In genomic region chr7:20358762-20359282, GRCh38 we compare ENCODE assay signal across 30 cellular contexts. TPM values are rescaled to one million over a fixed set of nuclear protein-coding genes. Genes with fewer than 3 reads are reported as not detected.
"Had no signal": no experiment of that assay in that cellular context is flagged by ENCODE, and none has a peak within 500 bp of the region (broad histone marks: within the 10 kb centered on the region; RNA-seq: fewer than 3 reads in every experiment).

No MANE protein-coding gene starts in this region.

- H3K36me3 Mint-ChIP-seq: activated CD4-positive, alpha-beta memory T cell treated with anti-CD3 and anti-CD28 coated beads for 36 hours; activated naive CD8-positive, alpha-beta T cell; WTC11 had no signal

- ATAC-seq: activated T-cell treated with anti-CD3 and anti-CD28 coated beads, Interleukin-2, amount 50 U/mL, for 4 hours; Panc1; T-helper 17 cell; WTC11 had no signal

- DNase-seq: activated CD4-positive, alpha-beta memory T cell treated with anti-CD3 and anti-CD28 coated beads for 36 hours; activated CD4-positive, alpha-beta T cell treated with anti-CD3 and anti-CD28 coated beads for 1 hour; activated CD4-positive, alpha-beta T cell treated with anti-CD3 and anti-CD28 coated beads, Interleukin-2, amount 10 ng/mL, durations not matched to agents 7 days and 5 days; activated CD8-positive, alpha-beta memory T cell treated with anti-CD3 and anti-CD28 coated beads for 24 hours; activated gamma-delta T cell; activated naive CD4-positive, alpha-beta T cell treated with anti-CD3 and anti-CD28 coated beads for 36 hours; activated T-cell treated with anti-CD3 and anti-CD28 coated beads, Interleukin-2, amount 50 U/mL, for 4 hours; brain microvascular endothelial cell; MG63; MV-4-11; NCI-H1092 treated with DMSO at 0.1 percent for 48 hours; NCI-H1417 treated with DMSO at 0.1 percent for 48 hours; NCI-H1694; NCI-H2029; NCI-H2107; NCI-H345; NCI-H510A; NCI-H526 treated with DMSO at 0.1 percent for 48 hours; NCI-H82; Right ventricle myocardium superior; RPMI8226; SJCRH30; T-helper 17 cell; T-helper 9 cell had no signal

- H3K4me3 ChIP-seq: cardiac muscle cell, MG63, SJCRH30 had no signal

- H3K4me1 ChIP-seq: SJCRH30 had no signal

- H3K4me2 ChIP-seq: KMS-11 had no signal

- H3K9me3 ChIP-seq: MG63, SJCRH30 had no signal

- H3K27ac ChIP-seq: brain microvascular endothelial cell, cardiac muscle cell, KMS-11, SJCRH30 had no signal

- H3K27me3 ChIP-seq: brain microvascular endothelial cell, cardiac muscle cell, MG63, SJCRH30 had no signal

- H3K9ac ChIP-seq: KMS-11 had no signal

- H3K36me3 ChIP-seq: brain microvascular endothelial cell, cardiac muscle cell, MG63 had no signal

- H3K9me3 Mint-ChIP-seq: activated CD4-positive, alpha-beta memory T cell treated with anti-CD3 and anti-CD28 coated beads for 36 hours; activated CD4-positive, alpha-beta T cell treated with anti-CD3 and anti-CD28 coated beads, Interleukin-2, amount 10 ng/mL, durations not matched to agents 7 days and 5 days; WTC11 had no signal

- H3K27ac Mint-ChIP-seq: activated CD4-positive, alpha-beta memory T cell treated with anti-CD3 and anti-CD28 coated beads for 36 hours; activated CD4-positive, alpha-beta T cell treated with anti-CD3 and anti-CD28 coated beads, Interleukin-2, amount 10 ng/mL, durations not matched to agents 7 days and 5 days; activated naive CD4-positive, alpha-beta T cell treated with anti-CD3 and anti-CD28 coated beads for 36 hours; activated naive CD8-positive, alpha-beta T cell; T-helper 17 cell; WTC11 had no signal

- H3K27me3 Mint-ChIP-seq: activated CD4-positive, alpha-beta memory T cell treated with anti-CD3 and anti-CD28 coated beads for 36 hours; activated CD4-positive, alpha-beta T cell treated with anti-CD3 and anti-CD28 coated beads, Interleukin-2, amount 10 ng/mL, durations not matched to agents 7 days and 5 days; T-helper 17 cell had no signal

- H3K4me1 Mint-ChIP-seq: activated CD4-positive, alpha-beta T cell treated with anti-CD3 and anti-CD28 coated beads, Interleukin-2, amount 10 ng/mL, durations not matched to agents 7 days and 5 days; T-helper 17 cell had no signal

- H3K4me3 Mint-ChIP-seq: activated CD4-positive, alpha-beta memory T cell treated with anti-CD3 and anti-CD28 coated beads for 36 hours; activated CD4-positive, alpha-beta T cell treated with anti-CD3 and anti-CD28 coated beads, Interleukin-2, amount 10 ng/mL, durations not matched to agents 7 days and 5 days; activated naive CD4-positive, alpha-beta T cell treated with anti-CD3 and anti-CD28 coated beads for 36 hours; activated naive CD8-positive, alpha-beta T cell; activated T-cell treated with anti-CD3 and anti-CD28 coated beads, Interleukin-2, amount 50 U/mL, for 4 hours; T-helper 17 cell; WTC11 had no signal

RNA-seq across cellular contexts. Expression of gene ITGB8, which starts 28.1 kb away (rescaled TPM):
- total RNA-seq: activated CD4-positive, alpha-beta memory T cell treated with anti-CD3 and anti-CD28 coated beads for 36 hours; activated CD4-positive, alpha-beta T cell treated with anti-CD3 and anti-CD28 coated beads, Interleukin-2, amount 10 ng/mL, durations not matched to agents 7 days and 5 days; activated naive CD4-positive, alpha-beta T cell treated with anti-CD3 and anti-CD28 coated beads for 36 hours; OCI-LY7 had no signal
